In genomic region chr10:36254191-36254590, GRCh38 we compare ENCODE assay signal across 13 cellular contexts.
A peak's percentile ranks its signal among the peaks of the same experiment; 100 is the strongest.
DNase-seq lines count a peak whose midpoint lies in the region; ATAC-seq and TF ChIP-seq lines count a peak whose summit lies in the region.
"Had no signal": no experiment of that assay in that cellular context is flagged by ENCODE, and none has a peak within 500 bp of the region (broad histone marks: within the 10 kb centered on the region; RNA-seq: fewer than 3 reads in every experiment).

No MANE protein-coding gene starts in this region.

- intact Hi-C loops in Right ventricle myocardium inferior (cut with DNase I) (no loop called here), cardiac septum (cut with DNase I) (no loop called here)

- ATAC-seq in Right ventricle myocardium inferior: no peak
- no peak for ATAC-seq in HG03565 (IDR thresholded peaks at IDR 0.05; ENCODE audit: unreplicated experiment)

- peak; percentile 77 for DNase-seq in Right ventricle myocardium inferior (ENCODE audit: missing footprints)
- no peak for DNase-seq in cardiac septum (ENCODE audit: low spot score)
- peak; percentile 6 for DNase-seq in epithelial cell of proximal tubule (ENCODE audit: low read depth)
- peak; percentile 89 for DNase-seq in mesenteric fat pad (ENCODE audit: low spot score)
- no peak for DNase-seq in activated T-cell treated with anti-CD3 and anti-CD28 coated beads for 4 hours
- DNase-seq in OCI-M1 (lab: John Stamatoyannopoulos, UW): no peak
- DNase-seq in GM20000 (ENCODE audit: low spot score): no peak
- DNase-seq: ACHN; activated CD4-positive, alpha-beta T cell treated with anti-CD3 and anti-CD28 coated beads for 1 hour; DMS79 treated with DMSO at 0.1 percent for 48 hours; SIG-M5; stimulated activated CD8-positive, alpha-beta memory T cell treated with anti-CD3 and anti-CD28 coated beads, Interleukin-4, amount 100 ng/mL, for 48 hours had no signal

- H3K4me3 ChIP-seq in epithelial cell of proximal tubule (ENCODE audit: low read depth, low read length): no peak overlapping the region

- no peak for TF ChIP-seq CTCF in epithelial cell of proximal tubule (conservative IDR thresholded peaks at IDR 0.05; ENCODE audit: low read depth, low read length)
- TF ChIP-seq CTCF in GM20000 (IDR thresholded peaks at IDR 0.05; ENCODE audit: extremely low read depth, missing control alignments): no peak

Comparison
In these comparisons a context has a peak if more than half of its experiments do, and no peak if none do; other contexts are left out.
1. DNase-seq: peak in Right ventricle myocardium inferior (single experiment), epithelial cell of proximal tubule (single experiment) and mesenteric fat pad (single experiment); none in cardiac septum (single experiment), activated T-cell treated with anti-CD3 and anti-CD28 coated beads for 4 hours (single experiment), OCI-M1 (single experiment) and GM20000 (single experiment).